ENCODE assay signal across 7 cellular contexts in genomic region chr11:114400974-114401223, GRCh38. TPM values are rescaled to one million over a fixed set of nuclear protein-coding genes. Genes with fewer than 3 reads are reported as not detected.
DNase-seq lines count a peak whose midpoint lies in the region; ATAC-seq, FAIRE-seq and TF ChIP-seq lines count a peak whose summit lies in the region.

No MANE protein-coding gene starts in this region.

- H3K4me1 Mint-ChIP-seq in activated naive CD8-positive, alpha-beta T cell treated with anti-CD3 and anti-CD28 coated beads, Interleukin-2, amount 50 U/mL, for 24 hours: peaks cover 56% of the 10 kb centered on the region

- FAIRE-seq in kidney (lab: Jason Lieb, UNC): no peak

- H3K27me3 Mint-ChIP-seq in activated naive CD8-positive, alpha-beta T cell treated with anti-CD3 and anti-CD28 coated beads, Interleukin-2, amount 50 U/mL, for 24 hours: no peaks in the 10 kb centered on the region

- H3K4me1 ChIP-seq in HUES64 (ENCODE audit: insufficient read depth, low read length) (peaks cover 27% of the 10 kb centered on the region), kidney (ENCODE audit: control insufficient read depth in 1 of 2, insufficient read depth in 1 of 2, low read depth in 1 of 2, low read length in 2 of 2) (peaks cover 5 to 16% of the 10 kb centered on the region in 2 donors), subcutaneous abdominal adipose tissue (ENCODE audit: control insufficient read depth in 5 of 5, insufficient read depth in 5 of 5, low read length in 5 of 5) (peaks cover 2 to 32% (median 26%) of the 10 kb centered on the region in 5 donors)

- H3K4me3 Mint-ChIP-seq in activated naive CD8-positive, alpha-beta T cell treated with anti-CD3 and anti-CD28 coated beads, Interleukin-2, amount 50 U/mL, for 24 hours: peak overlapping the region; percentile 93

- TF ChIP-seq CTCF in kidney (IDR thresholded peaks at IDR 0.05; ENCODE audit: borderline replicate concordance, extremely low read depth, insufficient read depth): no peak

- no peaks in the 10 kb centered on the region for H3K9me3 Mint-ChIP-seq in activated naive CD8-positive, alpha-beta T cell treated with anti-CD3 and anti-CD28 coated beads, Interleukin-2, amount 50 U/mL, for 24 hours

- H3K9ac ChIP-seq in HUES64 (ENCODE audit: low read depth, low read length) (peak overlapping the region; percentile 96), kidney (ENCODE audit: low read length in 2 of 2) (peak overlapping the region; percentile 98 to 99), subcutaneous abdominal adipose tissue (ENCODE audit: low read length in 5 of 5) (peak overlapping the region; percentile 94 to 99 (median 98))

- H3K27ac ChIP-seq in HUES64 (ENCODE audit: low read depth, low read length) (peak overlapping the region; percentile 98), kidney (ENCODE audit: low read depth in 2 of 2, low read length in 2 of 2) (peak overlapping the region; percentile 92 to 99), subcutaneous abdominal adipose tissue (ENCODE audit: low read depth, low read length) (peak overlapping the region; percentile 99)

- intact Hi-C loops in kidney (cut with DNase I): no loop called here

- no peak for DNase-seq in activated naive CD8-positive, alpha-beta T cell treated with anti-CD3 and anti-CD28 coated beads, Interleukin-2, amount 50 U/mL, for 24 hours
- DNase-seq in kidney (no peak), NCI-H524 (lab: John Stamatoyannopoulos, UW) (no peak), CD1c-positive myeloid dendritic cell (ENCODE audit: extremely low spot score) (no peak)

- H3K27ac Mint-ChIP-seq in activated naive CD8-positive, alpha-beta T cell treated with anti-CD3 and anti-CD28 coated beads, Interleukin-2, amount 50 U/mL, for 24 hours: peak overlapping the region; percentile 99

- H3K4me3 ChIP-seq in HUES64 (ENCODE audit: low read length) (peak overlapping the region; percentile 80), kidney (ENCODE audit: low read length in 2 of 2) (peak overlapping the region; percentile 94 to 100), subcutaneous abdominal adipose tissue (ENCODE audit: low read depth in 1 of 5, low read length in 5 of 5) (peak overlapping the region; percentile 89 to 98 (median 93))

- H3K27me3 ChIP-seq in HUES64 (ENCODE audit: insufficient read depth, low read length) (no peaks in the 10 kb centered on the region), subcutaneous abdominal adipose tissue (ENCODE audit: control insufficient read depth in 5 of 5, insufficient read depth in 4 of 5, low read length in 5 of 5) (no peaks in the 10 kb centered on the region)

- 0% methylated on average over 2 of the region's 3 CpGs for whole genome bisulfite sequencing in HUES64

- TF ChIP-seq POLR2A in GM18505 (IDR thresholded peaks at IDR 0.05; ENCODE audit: borderline replicate concordance, extremely low read depth, insufficient read depth, insufficient read length): no peak

- H3K36me3 Mint-ChIP-seq in activated naive CD8-positive, alpha-beta T cell treated with anti-CD3 and anti-CD28 coated beads, Interleukin-2, amount 50 U/mL, for 24 hours (ENCODE audit: low read depth): peaks cover 46% of the 10 kb centered on the region

- H3K36me3 ChIP-seq in HUES64 (ENCODE audit: insufficient read depth, low read length) (peaks cover 34% of the 10 kb centered on the region), kidney (ENCODE audit: control insufficient read depth in 1 of 2, insufficient read depth in 2 of 2, low read length in 2 of 2) (no peaks in the 10 kb centered on the region), subcutaneous abdominal adipose tissue (ENCODE audit: control insufficient read depth in 5 of 5, insufficient read depth in 5 of 5, low read length in 5 of 5) (peaks cover 0 to 11% (median 7%) of the 10 kb centered on the region in 5 donors)

- H3K9me3 ChIP-seq in HUES64 (ENCODE audit: insufficient read depth, low read depth, low read length): no peaks in the 10 kb centered on the region
- H3K9me3 ChIP-seq in kidney (ENCODE audit: control insufficient read depth in 1 of 2, low read length in 2 of 2): no peaks in the 10 kb centered on the region
- H3K9me3 ChIP-seq in subcutaneous abdominal adipose tissue (ENCODE audit: control insufficient read depth in 5 of 5, low read length in 5 of 5): no peaks in the 10 kb centered on the region

- ATAC-seq in activated naive CD8-positive, alpha-beta T cell treated with anti-CD3 and anti-CD28 coated beads, Interleukin-2, amount 50 U/mL, for 24 hours: no peak
- ATAC-seq in GM18505 (IDR thresholded peaks at IDR 0.05; ENCODE audit: unreplicated experiment): no peak

RNA-seq across cellular contexts. Expression of gene RBM7, which starts 0.4 kb away (rescaled TPM):
- 43.4 TPM for polyA plus RNA-seq in HUES64 (2013, experiment 1 of 2)
- 43.6 TPM for polyA plus RNA-seq in HUES64 (2013, experiment 2 of 2)
- 27.8 TPM for total RNA-seq in kidney
- 14.6 TPM for polyA plus RNA-seq in kidney (ENCODE audit: insufficient read depth, low read depth, low replicate concordance)

RNA-seq across cellular contexts. Expression of gene C11orf71, which starts 0.6 kb away (rescaled TPM):
- polyA plus RNA-seq in HUES64 (2013, experiment 1 of 2): 3.4 TPM
- 4.2 TPM for polyA plus RNA-seq in HUES64 (2013, experiment 2 of 2)
- 12.3 TPM for total RNA-seq in kidney
- 21.2 TPM for polyA plus RNA-seq in kidney (ENCODE audit: insufficient read depth, low read depth, low replicate concordance)

RNA-seq across cellular contexts. Expression of gene REXO2, which starts 38.4 kb away (rescaled TPM):
- polyA plus RNA-seq in HUES64 (2013, experiment 1 of 2): 119 TPM
- polyA plus RNA-seq in HUES64 (2013, experiment 2 of 2): 107 TPM
- total RNA-seq in kidney: 66.4 TPM
- polyA plus RNA-seq in kidney (ENCODE audit: insufficient read depth, low read depth, low replicate concordance): 156 TPM
